ENCODE assay signal across 1 cellular context in the genomic region with DNA sequence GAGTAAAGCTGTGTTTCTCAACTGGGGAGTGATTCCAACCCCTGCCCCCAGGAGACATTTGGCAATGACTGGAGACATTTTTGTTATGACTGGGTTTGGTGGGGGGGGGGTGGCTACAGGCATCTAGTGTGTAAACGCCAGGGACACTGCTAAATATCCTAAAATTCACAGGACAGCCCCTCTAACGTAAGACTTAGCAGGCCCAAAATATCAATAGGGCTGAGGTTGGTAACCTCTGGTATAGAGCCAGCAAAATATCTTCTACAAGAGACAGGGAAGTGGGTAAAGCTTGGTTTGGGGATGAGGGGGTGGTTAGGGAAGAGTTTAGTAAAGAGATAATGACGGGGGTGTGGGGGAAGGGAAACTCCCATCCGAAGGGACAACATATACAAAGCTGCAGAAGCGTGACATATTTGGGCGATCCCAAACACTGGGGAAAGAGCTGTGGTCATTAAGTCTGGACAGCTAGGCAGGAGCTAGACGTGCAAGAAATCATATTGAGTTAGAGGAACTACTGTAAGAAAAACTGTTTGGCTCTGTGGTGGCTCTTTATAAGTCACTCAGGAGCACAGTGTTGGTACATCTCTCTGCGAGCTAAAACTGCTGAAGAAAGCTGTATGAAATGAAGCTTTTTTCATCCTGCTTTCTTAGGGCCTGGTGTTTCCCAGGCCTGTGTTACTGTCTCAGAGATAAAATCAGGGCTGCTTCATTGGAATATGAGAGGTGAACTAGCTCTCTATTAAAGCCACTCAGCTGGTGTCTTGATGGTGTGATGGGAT.
A peak's percentile ranks its signal among the peaks of the same experiment; 100 is the strongest.
TF ChIP-seq lines count a peak whose summit lies in the region.

No MANE protein-coding gene starts in this region.

TF ChIP-seq in GM12878, 131 proteins besides CTCF, POLR2A, EP300 and RAD21:
- TF ChIP-seq, protein P1, sequence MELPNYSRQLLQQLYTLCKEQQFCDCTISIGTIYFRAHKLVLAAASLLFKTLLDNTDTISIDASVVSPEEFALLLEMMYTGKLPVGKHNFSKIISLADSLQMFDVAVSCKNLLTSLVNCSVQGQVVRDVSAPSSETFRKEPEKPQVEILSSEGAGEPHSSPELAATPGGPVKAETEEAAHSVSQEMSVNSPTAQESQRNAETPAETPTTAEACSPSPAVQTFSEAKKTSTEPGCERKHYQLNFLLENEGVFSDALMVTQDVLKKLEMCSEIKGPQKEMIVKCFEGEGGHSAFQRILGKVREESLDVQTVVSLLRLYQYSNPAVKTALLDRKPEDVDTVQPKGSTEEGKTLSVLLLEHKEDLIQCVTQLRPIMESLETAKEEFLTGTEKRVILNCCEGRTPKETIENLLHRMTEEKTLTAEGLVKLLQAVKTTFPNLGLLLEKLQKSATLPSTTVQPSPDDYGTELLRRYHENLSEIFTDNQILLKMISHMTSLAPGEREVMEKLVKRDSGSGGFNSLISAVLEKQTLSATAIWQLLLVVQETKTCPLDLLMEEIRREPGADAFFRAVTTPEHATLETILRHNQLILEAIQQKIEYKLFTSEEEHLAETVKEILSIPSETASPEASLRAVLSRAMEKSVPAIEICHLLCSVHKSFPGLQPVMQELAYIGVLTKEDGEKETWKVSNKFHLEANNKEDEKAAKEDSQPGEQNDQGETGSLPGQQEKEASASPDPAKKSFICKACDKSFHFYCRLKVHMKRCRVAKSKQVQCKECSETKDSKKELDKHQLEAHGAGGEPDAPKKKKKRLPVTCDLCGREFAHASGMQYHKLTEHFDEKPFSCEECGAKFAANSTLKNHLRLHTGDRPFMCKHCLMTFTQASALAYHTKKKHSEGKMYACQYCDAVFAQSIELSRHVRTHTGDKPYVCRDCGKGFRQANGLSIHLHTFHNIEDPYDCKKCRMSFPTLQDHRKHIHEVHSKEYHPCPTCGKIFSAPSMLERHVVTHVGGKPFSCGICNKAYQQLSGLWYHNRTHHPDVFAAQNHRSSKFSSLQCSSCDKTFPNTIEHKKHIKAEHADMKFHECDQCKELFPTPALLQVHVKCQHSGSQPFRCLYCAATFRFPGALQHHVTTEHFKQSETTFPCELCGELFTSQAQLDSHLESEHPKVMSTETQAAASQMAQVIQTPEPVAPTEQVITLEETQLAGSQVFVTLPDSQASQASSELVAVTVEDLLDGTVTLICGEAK (IDR thresholded peaks at IDR 0.05; ENCODE audit: borderline replicate concordance): no peak
- TF ChIP-seq CREM (IDR thresholded peaks at IDR 0.05; ENCODE audit: low read depth) (0 out of 2 replicates have a peak, but pooled peaks have one; percentile 6), EGR1 (IDR thresholded peaks at IDR 0.05; ENCODE audit: borderline replicate concordance in 1 of 2, low read depth in 2 of 2, low read length in 2 of 2) (peak in 1 of 2 experiments; percentile 55; a peak in 1 of 3 replicates), SPI1 (IDR thresholded peaks at IDR 0.05; ENCODE audit: borderline replicate concordance, insufficient read depth, low read depth, low read length) (peak; percentile 58; the same call in 1 of the 2 replicates), SUZ12 (IDR thresholded peaks at IDR 0.05; ENCODE audit: unreplicated experiment) (no peak), IKZF2 (IDR thresholded peaks at IDR 0.05) (peak; percentile 93 to 94), BHLHE40 (IDR thresholded peaks at IDR 0.05; ENCODE audit: borderline replicate concordance in 1 of 2, low read depth in 2 of 2, low read length in 1 of 2) (0 out of 4 replicates have a peak, but pooled peaks of 1 of the 2 experiments have one; percentile 12), ETV6 (conservative IDR thresholded peaks at IDR 0.05 in 1 of 2, IDR thresholded peaks at IDR 0.05 in 1 of 2; ENCODE audit: borderline replicate concordance in 1 of 2, low read depth in 1 of 2) (peak in 1 of 2 experiments; percentile 99; a peak in 2 of 4 replicates), TBL1XR1 (IDR thresholded peaks at IDR 0.05; ENCODE audit: low read depth, low read length) (no peak), MTA3 (IDR thresholded peaks at IDR 0.05; ENCODE audit: borderline replicate concordance, low read length) (peak; percentile 59; the same call in 1 of the 2 replicates), MTA2 (IDR thresholded peaks at IDR 0.05; ENCODE audit: low read depth) (peak; percentile 62), IKZF1 (conservative IDR thresholded peaks at IDR 0.05) (peak; percentile 89), FOXM1 (IDR thresholded peaks at IDR 0.05; ENCODE audit: low read depth, low read length) (no peak), NBN (IDR thresholded peaks at IDR 0.05) (0 out of 2 replicates have a peak, but pooled peaks have one; percentile 58), YBX1 (IDR thresholded peaks at IDR 0.05) (0 out of 2 replicates have a peak, but pooled peaks have one; percentile 3), SMC3 (IDR thresholded peaks at IDR 0.05; ENCODE audit: borderline replicate concordance, low read length) (0 out of 2 replicates have a peak, but pooled peaks have one; percentile 10), ATF7 (IDR thresholded peaks at IDR 0.05; ENCODE audit: low read depth) (peak; percentile 75; the same call in 1 of the 2 replicates), LARP7 (IDR thresholded peaks at IDR 0.05) (no peak), RUNX3 (IDR thresholded peaks at IDR 0.05; ENCODE audit: low read length) (peak; percentile 66), TAF1 (IDR thresholded peaks at IDR 0.05; ENCODE audit: borderline replicate concordance, low read depth, low read length) (no peak), CEBPB (IDR thresholded peaks at IDR 0.05; ENCODE audit: borderline replicate concordance in 1 of 2, low read depth in 2 of 2, low read length in 2 of 2) (0 out of 4 replicates have a peak, but pooled peaks of 1 of the 2 experiments have one; percentile 4), PML (IDR thresholded peaks at IDR 0.05; ENCODE audit: low read length) (no peak), MEF2B (IDR thresholded peaks at IDR 0.05; ENCODE audit: partially characterized antibody, poor library complexity, severe bottlenecking) (peak; percentile 63), NFIC (IDR thresholded peaks at IDR 0.05; ENCODE audit: low read depth, low read length) (peak; percentile 54; the same call in 1 of the 2 replicates), STAT3 (IDR thresholded peaks at IDR 0.05; ENCODE audit: low read depth, low read length) (0 out of 2 replicates have a peak, but pooled peaks have one; percentile 45), JUNB (IDR thresholded peaks at IDR 0.05) (peak; percentile 73), CREB1 (IDR thresholded peaks at IDR 0.05; ENCODE audit: low read depth) (no peak; the same call in 1 of the 2 replicates), EED (IDR thresholded peaks at IDR 0.05; ENCODE audit: low read depth) (peak; percentile 87), STAT1 (conservative IDR thresholded peaks at IDR 0.05) (no peak), IRF4 (IDR thresholded peaks at IDR 0.05; ENCODE audit: low read depth, low read length) (peak; percentile 42; the same call in 1 of the 2 replicates), DPF2 (IDR thresholded peaks at IDR 0.05) (peak; percentile 57; the same call in 1 of the 2 replicates)
- TF ChIP-seq, protein P2, sequence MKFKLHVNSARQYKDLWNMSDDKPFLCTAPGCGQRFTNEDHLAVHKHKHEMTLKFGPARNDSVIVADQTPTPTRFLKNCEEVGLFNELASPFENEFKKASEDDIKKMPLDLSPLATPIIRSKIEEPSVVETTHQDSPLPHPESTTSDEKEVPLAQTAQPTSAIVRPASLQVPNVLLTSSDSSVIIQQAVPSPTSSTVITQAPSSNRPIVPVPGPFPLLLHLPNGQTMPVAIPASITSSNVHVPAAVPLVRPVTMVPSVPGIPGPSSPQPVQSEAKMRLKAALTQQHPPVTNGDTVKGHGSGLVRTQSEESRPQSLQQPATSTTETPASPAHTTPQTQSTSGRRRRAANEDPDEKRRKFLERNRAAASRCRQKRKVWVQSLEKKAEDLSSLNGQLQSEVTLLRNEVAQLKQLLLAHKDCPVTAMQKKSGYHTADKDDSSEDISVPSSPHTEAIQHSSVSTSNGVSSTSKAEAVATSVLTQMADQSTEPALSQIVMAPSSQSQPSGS (IDR thresholded peaks at IDR 0.05; ENCODE audit: low read length): peak; percentile 32; the same call in 1 of the 2 replicates
- TF ChIP-seq, protein P3, sequence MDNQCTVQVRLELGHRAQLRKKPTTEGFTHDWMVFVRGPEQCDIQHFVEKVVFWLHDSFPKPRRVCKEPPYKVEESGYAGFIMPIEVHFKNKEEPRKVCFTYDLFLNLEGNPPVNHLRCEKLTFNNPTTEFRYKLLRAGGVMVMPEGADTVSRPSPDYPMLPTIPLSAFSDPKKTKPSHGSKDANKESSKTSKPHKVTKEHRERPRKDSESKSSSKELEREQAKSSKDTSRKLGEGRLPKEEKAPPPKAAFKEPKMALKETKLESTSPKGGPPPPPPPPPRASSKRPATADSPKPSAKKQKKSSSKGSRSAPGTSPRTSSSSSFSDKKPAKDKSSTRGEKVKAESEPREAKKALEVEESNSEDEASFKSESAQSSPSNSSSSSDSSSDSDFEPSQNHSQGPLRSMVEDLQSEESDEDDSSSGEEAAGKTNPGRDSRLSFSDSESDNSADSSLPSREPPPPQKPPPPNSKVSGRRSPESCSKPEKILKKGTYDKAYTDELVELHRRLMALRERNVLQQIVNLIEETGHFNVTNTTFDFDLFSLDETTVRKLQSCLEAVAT (IDR thresholded peaks at IDR 0.05): peak; percentile 68; the same call in 1 of the 2 replicates
- TF ChIP-seq, protein P4, sequence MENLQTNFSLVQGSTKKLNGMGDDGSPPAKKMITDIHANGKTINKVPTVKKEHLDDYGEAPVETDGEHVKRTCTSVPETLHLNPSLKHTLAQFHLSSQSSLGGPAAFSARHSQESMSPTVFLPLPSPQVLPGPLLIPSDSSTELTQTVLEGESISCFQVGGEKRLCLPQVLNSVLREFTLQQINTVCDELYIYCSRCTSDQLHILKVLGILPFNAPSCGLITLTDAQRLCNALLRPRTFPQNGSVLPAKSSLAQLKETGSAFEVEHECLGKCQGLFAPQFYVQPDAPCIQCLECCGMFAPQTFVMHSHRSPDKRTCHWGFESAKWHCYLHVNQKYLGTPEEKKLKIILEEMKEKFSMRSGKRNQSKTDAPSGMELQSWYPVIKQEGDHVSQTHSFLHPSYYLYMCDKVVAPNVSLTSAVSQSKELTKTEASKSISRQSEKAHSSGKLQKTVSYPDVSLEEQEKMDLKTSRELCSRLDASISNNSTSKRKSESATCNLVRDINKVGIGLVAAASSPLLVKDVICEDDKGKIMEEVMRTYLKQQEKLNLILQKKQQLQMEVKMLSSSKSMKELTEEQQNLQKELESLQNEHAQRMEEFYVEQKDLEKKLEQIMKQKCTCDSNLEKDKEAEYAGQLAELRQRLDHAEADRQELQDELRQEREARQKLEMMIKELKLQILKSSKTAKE (IDR thresholded peaks at IDR 0.05; ENCODE audit: low read depth, poor library complexity, severe bottlenecking): peak; percentile 84
- TF ChIP-seq, protein P5, sequence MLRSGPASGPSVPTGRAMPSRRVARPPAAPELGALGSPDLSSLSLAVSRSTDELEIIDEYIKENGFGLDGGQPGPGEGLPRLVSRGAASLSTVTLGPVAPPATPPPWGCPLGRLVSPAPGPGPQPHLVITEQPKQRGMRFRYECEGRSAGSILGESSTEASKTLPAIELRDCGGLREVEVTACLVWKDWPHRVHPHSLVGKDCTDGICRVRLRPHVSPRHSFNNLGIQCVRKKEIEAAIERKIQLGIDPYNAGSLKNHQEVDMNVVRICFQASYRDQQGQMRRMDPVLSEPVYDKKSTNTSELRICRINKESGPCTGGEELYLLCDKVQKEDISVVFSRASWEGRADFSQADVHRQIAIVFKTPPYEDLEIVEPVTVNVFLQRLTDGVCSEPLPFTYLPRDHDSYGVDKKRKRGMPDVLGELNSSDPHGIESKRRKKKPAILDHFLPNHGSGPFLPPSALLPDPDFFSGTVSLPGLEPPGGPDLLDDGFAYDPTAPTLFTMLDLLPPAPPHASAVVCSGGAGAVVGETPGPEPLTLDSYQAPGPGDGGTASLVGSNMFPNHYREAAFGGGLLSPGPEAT (IDR thresholded peaks at IDR 0.05; ENCODE audit: low read depth): peak; percentile 81
- TF ChIP-seq, protein P6, sequence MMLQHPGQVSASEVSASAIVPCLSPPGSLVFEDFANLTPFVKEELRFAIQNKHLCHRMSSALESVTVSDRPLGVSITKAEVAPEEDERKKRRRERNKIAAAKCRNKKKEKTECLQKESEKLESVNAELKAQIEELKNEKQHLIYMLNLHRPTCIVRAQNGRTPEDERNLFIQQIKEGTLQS (IDR thresholded peaks at IDR 0.05; ENCODE audit: borderline replicate concordance, extremely low read depth, low read depth, low read length): no peak
- TF ChIP-seq, protein P7, sequence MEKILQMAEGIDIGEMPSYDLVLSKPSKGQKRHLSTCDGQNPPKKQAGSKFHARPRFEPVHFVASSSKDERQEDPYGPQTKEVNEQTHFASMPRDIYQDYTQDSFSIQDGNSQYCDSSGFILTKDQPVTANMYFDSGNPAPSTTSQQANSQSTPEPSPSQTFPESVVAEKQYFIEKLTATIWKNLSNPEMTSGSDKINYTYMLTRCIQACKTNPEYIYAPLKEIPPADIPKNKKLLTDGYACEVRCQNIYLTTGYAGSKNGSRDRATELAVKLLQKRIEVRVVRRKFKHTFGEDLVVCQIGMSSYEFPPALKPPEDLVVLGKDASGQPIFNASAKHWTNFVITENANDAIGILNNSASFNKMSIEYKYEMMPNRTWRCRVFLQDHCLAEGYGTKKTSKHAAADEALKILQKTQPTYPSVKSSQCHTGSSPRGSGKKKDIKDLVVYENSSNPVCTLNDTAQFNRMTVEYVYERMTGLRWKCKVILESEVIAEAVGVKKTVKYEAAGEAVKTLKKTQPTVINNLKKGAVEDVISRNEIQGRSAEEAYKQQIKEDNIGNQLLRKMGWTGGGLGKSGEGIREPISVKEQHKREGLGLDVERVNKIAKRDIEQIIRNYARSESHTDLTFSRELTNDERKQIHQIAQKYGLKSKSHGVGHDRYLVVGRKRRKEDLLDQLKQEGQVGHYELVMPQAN (conservative IDR thresholded peaks at IDR 0.05): no peak
- TF ChIP-seq, protein P8, sequence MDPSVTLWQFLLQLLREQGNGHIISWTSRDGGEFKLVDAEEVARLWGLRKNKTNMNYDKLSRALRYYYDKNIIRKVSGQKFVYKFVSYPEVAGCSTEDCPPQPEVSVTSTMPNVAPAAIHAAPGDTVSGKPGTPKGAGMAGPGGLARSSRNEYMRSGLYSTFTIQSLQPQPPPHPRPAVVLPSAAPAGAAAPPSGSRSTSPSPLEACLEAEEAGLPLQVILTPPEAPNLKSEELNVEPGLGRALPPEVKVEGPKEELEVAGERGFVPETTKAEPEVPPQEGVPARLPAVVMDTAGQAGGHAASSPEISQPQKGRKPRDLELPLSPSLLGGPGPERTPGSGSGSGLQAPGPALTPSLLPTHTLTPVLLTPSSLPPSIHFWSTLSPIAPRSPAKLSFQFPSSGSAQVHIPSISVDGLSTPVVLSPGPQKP (IDR thresholded peaks at IDR 0.05; ENCODE audit: low read depth, low read length): no peak
